ENCODE assay signal across 9 cellular contexts in genomic region chr9:99235874-99236627, GRCh38. TPM values are rescaled to one million over a fixed set of nuclear protein-coding genes. Genes with fewer than 3 reads are reported as not detected.
DNase-seq lines count a peak whose midpoint lies in the region; ATAC-seq lines count a peak whose summit lies in the region.
"Had no signal": no experiment of that assay in that cellular context is flagged by ENCODE, and none has a peak within 500 bp of the region (broad histone marks: within the 10 kb centered on the region; RNA-seq: fewer than 3 reads in every experiment).

No MANE protein-coding gene starts in this region.

- H3K27me3 ChIP-seq in CD4-positive, alpha-beta memory T cell (ENCODE audit: insufficient read depth, low read length): no peaks in the 10 kb centered on the region
- no peaks in the 10 kb centered on the region for H3K27me3 ChIP-seq in right cardiac atrium (ENCODE audit: control insufficient read depth, insufficient read depth)

- H3K36me3 Mint-ChIP-seq in CD4-positive, alpha-beta memory T cell: peaks cover 49 to 63% of the 10 kb centered on the region in 2 donors
- H3K36me3 Mint-ChIP-seq in T-cell: peaks cover 42% of the 10 kb centered on the region

- H3K4me1 Mint-ChIP-seq in CD4-positive, alpha-beta memory T cell: peaks cover 0 to 6% (median 1%) of the 10 kb centered on the region in 4 donors
- H3K4me1 Mint-ChIP-seq in T-cell: peaks cover 5 to 11% (median 7%) of the 10 kb centered on the region in 3 donors

- H3K4me3 Mint-ChIP-seq in CD4-positive, alpha-beta memory T cell: no peak overlapping the region
- H3K4me3 Mint-ChIP-seq in T-cell: no peak overlapping the region

- intact Hi-C loops in CD4-positive, alpha-beta memory T cell (cut with micrococcal nuclease): no loop called here
- intact Hi-C loops in right cardiac atrium (cut with DNase I): no loop called here

- no peaks in the 10 kb centered on the region for H3K27me3 Mint-ChIP-seq in CD4-positive, alpha-beta memory T cell
- no peaks in the 10 kb centered on the region for H3K27me3 Mint-ChIP-seq in T-cell

- CTCF ChIA-PET in CD4-positive, alpha-beta memory T cell (lab: Charles Lee; ENCODE audit: partially characterized antibody): interaction anchor here (0.7 kb wide), 1 partner anchor 17 kb away, joined by 4 read pairs; no protein-coding TSS in a partner anchor
- CTCF ChIA-PET in T-cell (lab: Charles Lee): no interaction called here

- no peaks in the 10 kb centered on the region for H3K9me3 Mint-ChIP-seq in CD4-positive, alpha-beta memory T cell
- no peaks in the 10 kb centered on the region for H3K9me3 Mint-ChIP-seq in T-cell

- POLR2A ChIA-PET in CD4-positive, alpha-beta memory T cell (lab: Charles Lee; ENCODE audit: partially characterized antibody): no interaction called here
- POLR2A ChIA-PET in T-cell (lab: Charles Lee): no interaction called here

- no peaks in the 10 kb centered on the region for H3K9me3 ChIP-seq in CD4-positive, alpha-beta memory T cell (ENCODE audit: control insufficient read depth in 1 of 2, low read length in 2 of 2)
- no peaks in the 10 kb centered on the region for H3K9me3 ChIP-seq in right cardiac atrium (ENCODE audit: control insufficient read depth, low read length)

- 79% methylated on average over 7 of the region's 7 CpGs for WGBS in right cardiac atrium

- no peak overlapping the region for H3K4me3 ChIP-seq in CD4-positive, alpha-beta memory T cell (ENCODE audit: low read length in 2 of 2)
- H3K4me3 ChIP-seq in right cardiac atrium (ENCODE audit: low read length): no peak overlapping the region

- DNase-seq in CD4-positive, alpha-beta memory T cell: no peak
- DNase-seq in T-cell: peak in 1 of 34 experiments; percentile 21
- DNase-seq in D341Med (ENCODE audit: low spot score): no peak
- DNase-seq in T1000 (lab: John Stamatoyannopoulos, UW): no peak
- DNase-seq in right cardiac atrium: no peak
- no peak for DNase-seq in NCI-H446 treated with DMSO at 0.1 percent for 48 hours (lab: John Stamatoyannopoulos, UW)

- H3K4me1 ChIP-seq in CD4-positive, alpha-beta memory T cell (ENCODE audit: insufficient read depth, low read length): no peaks in the 10 kb centered on the region
- peaks cover 7% of the 10 kb centered on the region for H3K4me1 ChIP-seq in right cardiac atrium (ENCODE audit: control insufficient read depth, insufficient read depth, low read length)

- H3K27ac Mint-ChIP-seq in CD4-positive, alpha-beta memory T cell: peak overlapping the region in 4 of 7 donors; percentile 48 to 67 (median 57)
- peak overlapping the region; percentile 13 to 28 for H3K27ac Mint-ChIP-seq in T-cell

- ATAC-seq in GM19035 (IDR thresholded peaks at IDR 0.05; ENCODE audit: unreplicated experiment): peak; percentile 91
- ATAC-seq in HG02943 (IDR thresholded peaks at IDR 0.05; ENCODE audit: low read depth, unreplicated experiment): peak; percentile 93
- ATAC-seq in T-cell (replicated peaks in 1 of 4): peak in 1 of 4 experiments; percentile 83
- no peak for ATAC-seq in right cardiac atrium

- H3K36me3 ChIP-seq in CD4-positive, alpha-beta memory T cell (ENCODE audit: insufficient read depth, low read length): peaks cover 2% of the 10 kb centered on the region

- H3K27ac ChIP-seq in CD4-positive, alpha-beta memory T cell (ENCODE audit: low read depth, low read length): no peak overlapping the region
- H3K27ac ChIP-seq in right cardiac atrium (ENCODE audit: low read length): no peak overlapping the region
- H3K27ac ChIP-seq: C4-2B had no signal

RNA-seq across cellular contexts. Expression of gene SEC61B, which starts 14.0 kb away (rescaled TPM):
- total RNA-seq in CD4-positive, alpha-beta memory T cell: 100 to 1,000 TPM; 101 to 106 TPM
- 100 to 1,000 TPM; 389 to 532 TPM for polyA plus RNA-seq in CD4-positive, alpha-beta memory T cell
- total RNA-seq in T-cell: 10 to 100 TPM; 54.9 to 91.5 (median 84.0) TPM
- total RNA-seq in right cardiac atrium: 10 to 100 TPM; 46.4 to 75.0 (median 51.4) TPM
- polyA plus RNA-seq in right cardiac atrium: 103 TPM

RNA-seq across cellular contexts. Expression of gene ALG2, which starts 14.3 kb away (rescaled TPM):
- 10 to 100 TPM; 39.1 to 39.8 TPM for total RNA-seq in CD4-positive, alpha-beta memory T cell
- 10 to 100 TPM; 35.3 to 36.8 TPM for polyA plus RNA-seq in CD4-positive, alpha-beta memory T cell
- 10 to 100 TPM; 18.0 to 30.3 (median 25.2) TPM for total RNA-seq in T-cell
- 10 to 100 TPM; 13.1 to 26.3 (median 16.4) TPM for total RNA-seq in right cardiac atrium
- polyA plus RNA-seq in right cardiac atrium: 13.6 TPM

Comparison
In these comparisons a context has a peak if more than half of its experiments do, and no peak if none do; other contexts are left out.
1. ATAC-seq: peak in GM19035 (single experiment) and HG02943 (single experiment); none in right cardiac atrium (0 of 2).